Comparison of ENCODE assay signal across 1 cellular context in the genomic region with DNA sequence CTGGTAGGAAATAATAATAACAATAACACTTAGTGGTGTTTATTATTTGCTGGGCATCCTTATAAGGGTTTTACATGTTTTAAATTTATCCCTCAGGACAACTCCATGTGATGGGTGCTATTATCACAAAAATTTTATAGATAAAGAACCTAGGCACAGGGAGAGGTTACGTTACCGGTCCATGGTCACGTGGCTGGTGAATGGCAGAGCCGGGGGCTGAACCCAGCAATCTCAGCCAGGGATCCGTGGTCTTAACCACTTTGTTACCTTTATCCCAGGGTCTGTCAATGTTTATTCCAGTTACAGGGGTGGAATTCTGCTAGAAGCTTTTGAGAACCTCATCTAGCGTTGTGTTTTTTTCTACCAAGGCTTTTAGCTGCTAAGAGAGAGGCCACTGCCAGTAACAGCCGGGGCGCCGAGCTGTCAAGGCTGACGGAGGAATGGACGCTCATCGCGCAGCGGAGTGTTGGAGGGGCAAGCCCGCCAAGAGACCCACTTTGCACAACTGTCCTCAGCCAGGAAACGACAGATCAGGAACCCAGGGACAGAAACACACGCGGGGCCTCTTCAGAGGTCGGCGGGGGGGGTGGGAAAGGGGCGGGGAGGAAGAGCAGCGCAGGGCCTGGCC.
A peak's percentile ranks its signal among the peaks of the same experiment; 100 is the strongest.
TF ChIP-seq lines count a peak whose summit lies in the region.

No MANE protein-coding gene starts in this region.

TF ChIP-seq in HepG2, 621 proteins besides CTCF, POLR2A, EP300 and RAD21 (continued from another document and continues in another):
- TF ChIP-seq, protein P1, sequence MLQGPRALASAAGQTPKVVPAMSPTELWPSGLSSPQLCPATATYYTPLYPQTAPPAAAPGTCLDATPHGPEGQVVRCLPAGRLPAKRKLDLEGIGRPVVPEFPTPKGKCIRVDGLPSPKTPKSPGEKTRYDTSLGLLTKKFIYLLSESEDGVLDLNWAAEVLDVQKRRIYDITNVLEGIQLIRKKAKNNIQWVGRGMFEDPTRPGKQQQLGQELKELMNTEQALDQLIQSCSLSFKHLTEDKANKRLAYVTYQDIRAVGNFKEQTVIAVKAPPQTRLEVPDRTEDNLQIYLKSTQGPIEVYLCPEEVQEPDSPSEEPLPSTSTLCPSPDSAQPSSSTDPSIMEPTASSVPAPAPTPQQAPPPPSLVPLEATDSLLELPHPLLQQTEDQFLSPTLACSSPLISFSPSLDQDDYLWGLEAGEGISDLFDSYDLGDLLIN (CRISPR knock-in tag; IDR thresholded peaks at IDR 0.05; ENCODE audit: borderline replicate concordance) = no peak
- TF ChIP-seq GABPB1 (CRISPR knock-in tag; IDR thresholded peaks at IDR 0.05) (no peak), ZFP62 (CRISPR knock-in tag; IDR thresholded peaks at IDR 0.05) (no peak), NFE2 (CRISPR knock-in tag; IDR thresholded peaks at IDR 0.05) (no peak), IKZF1 (IDR thresholded peaks at IDR 0.05) (no peak), CHD4 (IDR thresholded peaks at IDR 0.05; ENCODE audit: borderline replicate concordance, low read length) (no peak), KLF6 (CRISPR knock-in tag; IDR thresholded peaks at IDR 0.05) (no peak), ZNF331 (CRISPR knock-in tag; IDR thresholded peaks at IDR 0.05) (no peak), ZC3H13 (CRISPR knock-in tag; IDR thresholded peaks at IDR 0.05) (no peak), PAX8 (CRISPR knock-in tag; IDR thresholded peaks at IDR 0.05; ENCODE audit: borderline replicate concordance) (no peak), ZNF3 (CRISPR knock-in tag; IDR thresholded peaks at IDR 0.05) (no peak), ZNF720 (CRISPR knock-in tag; IDR thresholded peaks at IDR 0.05) (no peak), ZNF296 (CRISPR knock-in tag; conservative IDR thresholded peaks at IDR 0.05) (no peak), MYC (CRISPR knock-in tag; IDR thresholded peaks at IDR 0.05; ENCODE audit: borderline replicate concordance) (no peak), MEIS1 (CRISPR knock-in tag; IDR thresholded peaks at IDR 0.05; ENCODE audit: borderline replicate concordance) (0 out of 2 replicates have a peak, but pooled peaks have one; percentile 2), ZNF7 (CRISPR knock-in tag; IDR thresholded peaks at IDR 0.05) (no peak), ISL2 (CRISPR knock-in tag; IDR thresholded peaks at IDR 0.05) (no peak), POLR2G (IDR thresholded peaks at IDR 0.05; ENCODE audit: low read depth, low read length) (no peak), ZMYM2 (CRISPR knock-in tag; IDR thresholded peaks at IDR 0.05) (no peak), GATAD1 (CRISPR knock-in tag; IDR thresholded peaks at IDR 0.05) (no peak), SNAPC2 (CRISPR knock-in tag; IDR thresholded peaks at IDR 0.05) (no peak), KDM6A (CRISPR knock-in tag; IDR thresholded peaks at IDR 0.05; ENCODE audit: low read depth) (no peak), ZNF230 (CRISPR knock-in tag; IDR thresholded peaks at IDR 0.05) (no peak)
- TF ChIP-seq, protein P2, sequence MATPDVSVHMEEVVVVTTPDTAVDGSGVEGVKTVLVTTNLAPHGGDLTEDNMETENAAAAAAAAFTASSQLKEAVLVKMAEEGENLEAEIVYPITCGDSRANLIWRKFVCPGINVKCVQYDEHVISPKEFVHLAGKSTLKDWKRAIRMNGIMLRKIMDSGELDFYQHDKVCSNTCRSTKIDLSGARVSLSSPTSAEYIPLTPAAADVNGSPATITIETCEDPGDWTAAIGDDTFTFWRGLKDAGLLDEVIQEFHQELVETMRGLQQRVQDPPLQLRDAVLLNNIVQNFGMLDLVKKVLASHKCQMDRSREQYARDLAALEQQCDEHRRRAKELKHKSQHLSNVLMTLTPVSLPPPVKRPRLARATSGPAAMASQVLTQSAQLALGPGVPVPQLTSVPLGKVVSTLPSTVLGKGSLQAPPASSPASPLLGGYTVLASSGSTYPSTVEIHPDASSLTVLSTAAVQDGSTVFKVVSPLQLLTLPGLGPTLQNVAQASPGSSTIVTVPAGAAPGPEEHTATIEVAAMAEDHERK (CRISPR knock-in tag; IDR thresholded peaks at IDR 0.05; ENCODE audit: low read depth) = no peak
- TF ChIP-seq, protein P3, sequence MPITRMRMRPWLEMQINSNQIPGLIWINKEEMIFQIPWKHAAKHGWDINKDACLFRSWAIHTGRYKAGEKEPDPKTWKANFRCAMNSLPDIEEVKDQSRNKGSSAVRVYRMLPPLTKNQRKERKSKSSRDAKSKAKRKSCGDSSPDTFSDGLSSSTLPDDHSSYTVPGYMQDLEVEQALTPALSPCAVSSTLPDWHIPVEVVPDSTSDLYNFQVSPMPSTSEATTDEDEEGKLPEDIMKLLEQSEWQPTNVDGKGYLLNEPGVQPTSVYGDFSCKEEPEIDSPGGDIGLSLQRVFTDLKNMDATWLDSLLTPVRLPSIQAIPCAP (CRISPR knock-in tag; IDR thresholded peaks at IDR 0.05; ENCODE audit: low read depth) = no peak
- TF ChIP-seq, protein P4, sequence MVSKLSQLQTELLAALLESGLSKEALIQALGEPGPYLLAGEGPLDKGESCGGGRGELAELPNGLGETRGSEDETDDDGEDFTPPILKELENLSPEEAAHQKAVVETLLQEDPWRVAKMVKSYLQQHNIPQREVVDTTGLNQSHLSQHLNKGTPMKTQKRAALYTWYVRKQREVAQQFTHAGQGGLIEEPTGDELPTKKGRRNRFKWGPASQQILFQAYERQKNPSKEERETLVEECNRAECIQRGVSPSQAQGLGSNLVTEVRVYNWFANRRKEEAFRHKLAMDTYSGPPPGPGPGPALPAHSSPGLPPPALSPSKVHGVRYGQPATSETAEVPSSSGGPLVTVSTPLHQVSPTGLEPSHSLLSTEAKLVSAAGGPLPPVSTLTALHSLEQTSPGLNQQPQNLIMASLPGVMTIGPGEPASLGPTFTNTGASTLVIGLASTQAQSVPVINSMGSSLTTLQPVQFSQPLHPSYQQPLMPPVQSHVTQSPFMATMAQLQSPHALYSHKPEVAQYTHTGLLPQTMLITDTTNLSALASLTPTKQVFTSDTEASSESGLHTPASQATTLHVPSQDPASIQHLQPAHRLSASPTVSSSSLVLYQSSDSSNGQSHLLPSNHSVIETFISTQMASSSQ (IDR thresholded peaks at IDR 0.05; ENCODE audit: low read depth) = no peak
- TF ChIP-seq, protein P4 (CRISPR knock-in tag; IDR thresholded peaks at IDR 0.05; ENCODE audit: borderline replicate concordance) = no peak
- TF ChIP-seq, protein P5, sequence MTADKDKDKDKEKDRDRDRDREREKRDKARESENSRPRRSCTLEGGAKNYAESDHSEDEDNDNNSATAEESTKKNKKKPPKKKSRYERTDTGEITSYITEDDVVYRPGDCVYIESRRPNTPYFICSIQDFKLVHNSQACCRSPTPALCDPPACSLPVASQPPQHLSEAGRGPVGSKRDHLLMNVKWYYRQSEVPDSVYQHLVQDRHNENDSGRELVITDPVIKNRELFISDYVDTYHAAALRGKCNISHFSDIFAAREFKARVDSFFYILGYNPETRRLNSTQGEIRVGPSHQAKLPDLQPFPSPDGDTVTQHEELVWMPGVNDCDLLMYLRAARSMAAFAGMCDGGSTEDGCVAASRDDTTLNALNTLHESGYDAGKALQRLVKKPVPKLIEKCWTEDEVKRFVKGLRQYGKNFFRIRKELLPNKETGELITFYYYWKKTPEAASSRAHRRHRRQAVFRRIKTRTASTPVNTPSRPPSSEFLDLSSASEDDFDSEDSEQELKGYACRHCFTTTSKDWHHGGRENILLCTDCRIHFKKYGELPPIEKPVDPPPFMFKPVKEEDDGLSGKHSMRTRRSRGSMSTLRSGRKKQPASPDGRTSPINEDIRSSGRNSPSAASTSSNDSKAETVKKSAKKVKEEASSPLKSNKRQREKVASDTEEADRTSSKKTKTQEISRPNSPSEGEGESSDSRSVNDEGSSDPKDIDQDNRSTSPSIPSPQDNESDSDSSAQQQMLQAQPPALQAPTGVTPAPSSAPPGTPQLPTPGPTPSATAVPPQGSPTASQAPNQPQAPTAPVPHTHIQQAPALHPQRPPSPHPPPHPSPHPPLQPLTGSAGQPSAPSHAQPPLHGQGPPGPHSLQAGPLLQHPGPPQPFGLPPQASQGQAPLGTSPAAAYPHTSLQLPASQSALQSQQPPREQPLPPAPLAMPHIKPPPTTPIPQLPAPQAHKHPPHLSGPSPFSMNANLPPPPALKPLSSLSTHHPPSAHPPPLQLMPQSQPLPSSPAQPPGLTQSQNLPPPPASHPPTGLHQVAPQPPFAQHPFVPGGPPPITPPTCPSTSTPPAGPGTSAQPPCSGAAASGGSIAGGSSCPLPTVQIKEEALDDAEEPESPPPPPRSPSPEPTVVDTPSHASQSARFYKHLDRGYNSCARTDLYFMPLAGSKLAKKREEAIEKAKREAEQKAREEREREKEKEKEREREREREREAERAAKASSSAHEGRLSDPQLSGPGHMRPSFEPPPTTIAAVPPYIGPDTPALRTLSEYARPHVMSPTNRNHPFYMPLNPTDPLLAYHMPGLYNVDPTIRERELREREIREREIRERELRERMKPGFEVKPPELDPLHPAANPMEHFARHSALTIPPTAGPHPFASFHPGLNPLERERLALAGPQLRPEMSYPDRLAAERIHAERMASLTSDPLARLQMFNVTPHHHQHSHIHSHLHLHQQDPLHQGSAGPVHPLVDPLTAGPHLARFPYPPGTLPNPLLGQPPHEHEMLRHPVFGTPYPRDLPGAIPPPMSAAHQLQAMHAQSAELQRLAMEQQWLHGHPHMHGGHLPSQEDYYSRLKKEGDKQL (CRISPR knock-in tag; IDR thresholded peaks at IDR 0.05; ENCODE audit: low read depth) = no peak
- TF ChIP-seq, protein P6, sequence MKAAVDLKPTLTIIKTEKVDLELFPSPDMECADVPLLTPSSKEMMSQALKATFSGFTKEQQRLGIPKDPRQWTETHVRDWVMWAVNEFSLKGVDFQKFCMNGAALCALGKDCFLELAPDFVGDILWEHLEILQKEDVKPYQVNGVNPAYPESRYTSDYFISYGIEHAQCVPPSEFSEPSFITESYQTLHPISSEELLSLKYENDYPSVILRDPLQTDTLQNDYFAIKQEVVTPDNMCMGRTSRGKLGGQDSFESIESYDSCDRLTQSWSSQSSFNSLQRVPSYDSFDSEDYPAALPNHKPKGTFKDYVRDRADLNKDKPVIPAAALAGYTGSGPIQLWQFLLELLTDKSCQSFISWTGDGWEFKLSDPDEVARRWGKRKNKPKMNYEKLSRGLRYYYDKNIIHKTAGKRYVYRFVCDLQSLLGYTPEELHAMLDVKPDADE (CRISPR knock-in tag; IDR thresholded peaks at IDR 0.05) = no peak
- TF ChIP-seq, protein P7, sequence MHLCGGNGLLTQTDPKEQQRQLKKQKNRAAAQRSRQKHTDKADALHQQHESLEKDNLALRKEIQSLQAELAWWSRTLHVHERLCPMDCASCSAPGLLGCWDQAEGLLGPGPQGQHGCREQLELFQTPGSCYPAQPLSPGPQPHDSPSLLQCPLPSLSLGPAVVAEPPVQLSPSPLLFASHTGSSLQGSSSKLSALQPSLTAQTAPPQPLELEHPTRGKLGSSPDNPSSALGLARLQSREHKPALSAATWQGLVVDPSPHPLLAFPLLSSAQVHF (CRISPR knock-in tag; IDR thresholded peaks at IDR 0.05) = no peak
- TF ChIP-seq, protein P8, sequence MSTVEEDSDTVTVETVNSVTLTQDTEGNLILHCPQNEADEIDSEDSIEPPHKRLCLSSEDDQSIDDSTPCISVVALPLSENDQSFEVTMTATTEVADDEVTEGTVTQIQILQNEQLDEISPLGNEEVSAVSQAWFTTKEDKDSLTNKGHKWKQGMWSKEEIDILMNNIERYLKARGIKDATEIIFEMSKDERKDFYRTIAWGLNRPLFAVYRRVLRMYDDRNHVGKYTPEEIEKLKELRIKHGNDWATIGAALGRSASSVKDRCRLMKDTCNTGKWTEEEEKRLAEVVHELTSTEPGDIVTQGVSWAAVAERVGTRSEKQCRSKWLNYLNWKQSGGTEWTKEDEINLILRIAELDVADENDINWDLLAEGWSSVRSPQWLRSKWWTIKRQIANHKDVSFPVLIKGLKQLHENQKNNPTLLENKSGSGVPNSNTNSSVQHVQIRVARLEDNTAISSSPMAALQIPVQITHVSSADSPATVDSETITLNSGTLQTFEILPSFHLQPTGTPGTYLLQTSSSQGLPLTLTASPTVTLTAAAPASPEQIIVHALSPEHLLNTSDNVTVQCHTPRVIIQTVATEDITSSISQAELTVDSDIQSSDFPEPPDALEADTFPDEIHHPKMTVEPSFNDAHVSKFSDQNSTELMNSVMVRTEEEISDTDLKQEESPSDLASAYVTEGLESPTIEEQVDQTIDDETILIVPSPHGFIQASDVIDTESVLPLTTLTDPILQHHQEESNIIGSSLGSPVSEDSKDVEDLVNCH (CRISPR knock-in tag; IDR thresholded peaks at IDR 0.05) = no peak
- TF ChIP-seq, protein P9, sequence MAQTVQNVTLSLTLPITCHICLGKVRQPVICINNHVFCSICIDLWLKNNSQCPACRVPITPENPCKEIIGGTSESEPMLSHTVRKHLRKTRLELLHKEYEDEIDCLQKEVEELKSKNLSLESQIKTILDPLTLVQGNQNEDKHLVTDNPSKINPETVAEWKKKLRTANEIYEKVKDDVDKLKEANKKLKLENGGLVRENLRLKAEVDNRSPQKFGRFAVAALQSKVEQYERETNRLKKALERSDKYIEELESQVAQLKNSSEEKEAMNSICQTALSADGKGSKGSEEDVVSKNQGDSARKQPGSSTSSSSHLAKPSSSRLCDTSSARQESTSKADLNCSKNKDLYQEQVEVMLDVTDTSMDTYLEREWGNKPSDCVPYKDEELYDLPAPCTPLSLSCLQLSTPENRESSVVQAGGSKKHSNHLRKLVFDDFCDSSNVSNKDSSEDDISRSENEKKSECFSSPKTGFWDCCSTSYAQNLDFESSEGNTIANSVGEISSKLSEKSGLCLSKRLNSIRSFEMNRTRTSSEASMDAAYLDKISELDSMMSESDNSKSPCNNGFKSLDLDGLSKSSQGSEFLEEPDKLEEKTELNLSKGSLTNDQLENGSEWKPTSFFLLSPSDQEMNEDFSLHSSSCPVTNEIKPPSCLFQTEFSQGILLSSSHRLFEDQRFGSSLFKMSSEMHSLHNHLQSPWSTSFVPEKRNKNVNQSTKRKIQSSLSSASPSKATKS (CRISPR knock-in tag; IDR thresholded peaks at IDR 0.05) = no peak
